ENCODE assay signal across 8 cellular contexts in the genomic region with DNA sequence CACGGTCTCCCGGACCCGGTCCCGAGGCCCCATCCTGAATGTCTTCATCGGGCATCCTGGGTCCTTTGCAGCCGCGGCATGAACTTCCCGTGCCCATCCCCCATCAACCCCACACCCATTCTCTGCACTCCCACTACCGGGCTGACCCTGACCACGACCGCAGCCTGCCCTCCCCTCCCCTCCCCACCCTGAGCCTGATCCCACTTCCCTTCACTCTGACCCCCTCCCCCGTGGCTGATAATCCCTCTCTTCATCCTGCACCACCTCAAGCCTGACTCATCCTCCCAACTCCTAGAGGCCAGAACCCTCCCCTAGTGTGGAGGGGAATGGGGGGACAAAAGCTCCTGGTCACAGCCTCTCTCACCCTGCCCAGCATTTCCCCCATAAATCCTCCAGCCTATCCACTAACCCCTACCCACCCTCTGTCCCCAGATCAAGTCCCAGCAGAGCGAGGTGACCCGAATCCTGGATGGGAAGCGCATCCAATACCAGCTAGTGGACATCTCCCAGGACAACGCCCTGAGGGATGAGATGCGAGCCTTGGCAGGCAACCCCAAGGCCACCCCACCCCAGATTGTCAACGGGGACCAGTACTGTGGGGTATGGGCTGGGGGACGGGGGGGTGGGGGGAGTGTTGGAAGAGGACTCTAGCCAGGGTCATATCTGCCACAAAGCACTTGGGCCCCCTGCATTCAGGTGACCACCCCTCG. TPM values are rescaled to one million over a fixed set of nuclear protein-coding genes. Genes with fewer than 3 reads are reported as not detected.
DNase-seq lines count a peak whose midpoint lies in the region; ATAC-seq and TF ChIP-seq lines count a peak whose summit lies in the region.

No MANE protein-coding gene starts in this region.

- peaks cover 0 to 9% (median 8%) of the 10 kb centered on the region in 3 donors for H3K36me3 Mint-ChIP-seq in immature natural killer cell

- peak overlapping the region; percentile 92 for H3K4me3 ChIP-seq in MG63
- peak overlapping the region in 3 of 4 donors; percentile 77 to 87 (median 80) for H3K4me3 ChIP-seq in adrenal gland

- H3K4me1 ChIP-seq in adrenal gland (replicated peaks in 1 of 2), result peaks cover 14 to 48% of the 10 kb centered on the region in 2 donors

- H3K9me3 ChIP-seq in MG63, result no peaks in the 10 kb centered on the region
- H3K9me3 ChIP-seq in adrenal gland (replicated peaks in 1 of 3), result no peaks in the 10 kb centered on the region

- H3K27me3 ChIP-seq in MG63, result no peaks in the 10 kb centered on the region
- H3K27me3 ChIP-seq in adrenal gland, result no peaks in the 10 kb centered on the region

- H3K4me3 Mint-ChIP-seq in immature natural killer cell, result peak overlapping the region; percentile 81 to 92 (median 89)
- H3K4me3 Mint-ChIP-seq in stimulated activated naive CD8-positive, alpha-beta T cell treated with anti-CD3 and anti-CD28 coated beads, Interleukin-15, amount 100 ng/mL, for 72 hours, result peak overlapping the region; percentile 75 to 91

- peaks cover 38% of the 10 kb centered on the region for H3K36me3 ChIP-seq in MG63
- H3K36me3 ChIP-seq in adrenal gland (replicated peaks in 1 of 2), result no peaks in the 10 kb centered on the region

- H3K27ac Mint-ChIP-seq in immature natural killer cell, result peak overlapping the region; percentile 85 to 95 (median 90)
- peak overlapping the region; percentile 87 to 98 for H3K27ac Mint-ChIP-seq in stimulated activated naive CD8-positive, alpha-beta T cell treated with anti-CD3 and anti-CD28 coated beads, Interleukin-15, amount 100 ng/mL, for 72 hours

- TF ChIP-seq POLR2A in adrenal gland (IDR thresholded peaks at IDR 0.05), result no peak

- intact Hi-C loops in adrenal gland (cut with DNase I), result loop anchor here in 1 of 2 donors (5.0 kb wide), 1 partner anchor 42 kb away; no protein-coding TSS in a partner anchor

- H3K27ac ChIP-seq in adrenal gland, result peak overlapping the region; percentile 52 to 97 (median 83)

- peaks cover 5 to 9% (median 6%) of the 10 kb centered on the region in 3 donors for H3K27me3 Mint-ChIP-seq in immature natural killer cell (ENCODE audit: low read depth in 3 of 3)
- H3K27me3 Mint-ChIP-seq in stimulated activated naive CD8-positive, alpha-beta T cell treated with anti-CD3 and anti-CD28 coated beads, Interleukin-15, amount 100 ng/mL, for 72 hours, result no peaks in the 10 kb centered on the region

- no peaks in the 10 kb centered on the region for H3K9me3 Mint-ChIP-seq in immature natural killer cell
- no peaks in the 10 kb centered on the region for H3K9me3 Mint-ChIP-seq in stimulated activated naive CD8-positive, alpha-beta T cell treated with anti-CD3 and anti-CD28 coated beads, Interleukin-15, amount 100 ng/mL, for 72 hours

- peaks cover 91% of the 10 kb centered on the region in 2 donors for H3K4me1 Mint-ChIP-seq in immature natural killer cell
- H3K4me1 Mint-ChIP-seq in stimulated activated naive CD8-positive, alpha-beta T cell treated with anti-CD3 and anti-CD28 coated beads, Interleukin-15, amount 100 ng/mL, for 72 hours, result peaks cover 93% of the 10 kb centered on the region

- no peak for ATAC-seq in stimulated activated naive CD8-positive, alpha-beta T cell treated with anti-CD3 and anti-CD28 coated beads, Interleukin-15, amount 100 ng/mL, for 72 hours

- peak; percentile 70 for DNase-seq in GM03348 (ENCODE audit: low spot score)
- DNase-seq in MG63, result peak; percentile 70
- DNase-seq in adrenal gland, result peak in 2 of 7 donors; percentile 38 to 68
- DNase-seq in immature natural killer cell, result no peak
- no peak for DNase-seq in stimulated activated naive CD8-positive, alpha-beta T cell treated with anti-CD3 and anti-CD28 coated beads, Interleukin-15, amount 100 ng/mL, for 72 hours
- no peak for DNase-seq in medulla oblongata (ENCODE audit: extremely low spot score)
- no peak for DNase-seq in NCI-H510A treated with DMSO at 0.1 percent for 48 hours (lab: John Stamatoyannopoulos, UW)
- DNase-seq in DMS153 (lab: John Stamatoyannopoulos, UW), result no peak

- no peak for TF ChIP-seq CTCF in adrenal gland (IDR thresholded peaks at IDR 0.05)

- 26 to 31% (median 28%) methylated on average over 7 to 20 of the region's 20 CpGs for WGBS in adrenal gland, 4 donors

RNA-seq across cellular contexts. Expression of a gene that starts 0.6 kb away (rescaled TPM):
- 20.2 and 22.3 TPM in 2 replicates for total RNA-seq in MG63 (2014; rRNA removed; shearing (Covaris generic); ENCODE audit: low replicate concordance)
- total RNA-seq in adrenal gland, result 100 to 1,000 TPM in 3 of 8 donors, 10 to 100 TPM in 5; 34.0 to 123 (median 77.9) TPM
- 100 to 1,000 TPM; 178 to 350 (median 321) TPM for polyA plus RNA-seq in adrenal gland
- polyA plus RNA-seq in immature natural killer cell, result 1,000 to 10,000 TPM; 1,203 to 2,040 (median 1,333) TPM

RNA-seq across cellular contexts. Expression of a gene that starts 25.9 kb away (rescaled TPM):
- 3.9 and 6.1 TPM in 2 replicates for total RNA-seq in MG63 (2014; rRNA removed; shearing (Covaris generic); ENCODE audit: low replicate concordance)
- 10 to 100 TPM in 6 of 8 donors, 1 to 10 TPM in 2; 5.3 to 28.5 (median 13.7) TPM for total RNA-seq in adrenal gland
- polyA plus RNA-seq in adrenal gland, result 100 to 1,000 TPM in 1 of 3 donors, 10 to 100 TPM in 1, 1 to 10 TPM in 1; 5.9 to 154 (median 53.1) TPM
- polyA plus RNA-seq in immature natural killer cell, result 1 to 10 TPM; 5.7 to 8.8 (median 8.3) TPM

RNA-seq across cellular contexts. Expression of a gene that starts 37.3 kb away (rescaled TPM):
- not detected in 2 replicates for total RNA-seq in MG63 (2014; rRNA removed; shearing (Covaris generic); ENCODE audit: low replicate concordance)
- total RNA-seq in adrenal gland, result 1 to 10 TPM in 6 of 8 donors, not detected in 2; 3.8 to 8.9 (median 4.8) TPM
- 100 to 1,000 TPM in 1 of 3 donors, 10 to 100 TPM in 2; 13.6 to 239 (median 14.1) TPM for polyA plus RNA-seq in adrenal gland
- 1,000 to 10,000 TPM; 3,509 to 3,975 (median 3,639) TPM for polyA plus RNA-seq in immature natural killer cell

RNA-seq across cellular contexts. Expression of a gene that starts 46.5 kb away (rescaled TPM):
- 13.3 and 13.9 TPM in 2 replicates for total RNA-seq in MG63 (2014; rRNA removed; shearing (Covaris generic); ENCODE audit: low replicate concordance)
- 1 to 10 TPM; 2.6 to 8.7 (median 5.8) TPM for total RNA-seq in adrenal gland
- polyA plus RNA-seq in adrenal gland (1 to 10 TPM; 2.5 to 6.1 (median 3.1) TPM), immature natural killer cell (1 to 10 TPM; 4.0 to 6.9 (median 5.4) TPM)

Comparison
In these comparisons a context has a peak if more than half of its experiments do, and no peak if none do; other contexts are left out.
1. DNase-seq: peak in GM03348 (single experiment) and MG63 (single experiment); none in immature natural killer cell (0 of 3), stimulated activated naive CD8-positive, alpha-beta T cell treated with anti-CD3 and anti-CD28 coated beads, Interleukin-15, amount 100 ng/mL, for 72 hours (0 of 2), medulla oblongata (single experiment), NCI-H510A treated with DMSO at 0.1 percent for 48 hours (single experiment) and DMS153 (single experiment).